14 cellular contexts compared by ENCODE assay signal in the genomic region with DNA sequence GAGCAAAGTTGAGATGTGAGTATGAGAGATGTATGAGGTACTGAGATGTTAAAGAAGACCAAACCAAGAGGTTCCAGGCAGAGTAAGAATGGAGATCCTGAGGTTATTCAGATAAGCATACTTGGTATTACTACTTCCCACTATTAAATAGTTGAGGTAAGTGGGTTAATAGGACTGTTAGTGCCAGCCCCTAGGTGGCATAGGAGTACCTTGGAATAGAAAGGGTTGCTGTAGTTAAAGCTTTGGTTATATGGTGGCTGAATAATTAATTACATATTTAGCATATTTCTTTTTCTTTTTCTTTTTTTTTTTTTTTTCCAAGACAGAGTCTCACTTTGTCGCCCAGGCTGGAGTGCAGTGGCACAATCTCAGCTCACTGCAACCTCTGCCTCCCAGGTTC.
DNase-seq lines count a peak whose midpoint lies in the region; ATAC-seq and TF ChIP-seq lines count a peak whose summit lies in the region.
"Had no signal": no experiment of that assay in that cellular context is flagged by ENCODE, and none has a peak within 500 bp of the region (broad histone marks: within the 10 kb centered on the region; RNA-seq: fewer than 3 reads in every experiment).

No MANE protein-coding gene starts in this region.

- no peaks in the 10 kb centered on the region for H4K20me1 ChIP-seq in OCI-LY3 (ENCODE audit: insufficient read depth, low read length)

- peak; percentile 62 for TF ChIP-seq CTCF in 22Rv1 (IDR thresholded peaks at IDR 0.05)
- peak; percentile 40 for TF ChIP-seq CTCF in OCI-LY3 (IDR thresholded peaks at IDR 0.05; ENCODE audit: low read depth, low read length)
- peak; percentile 80 for TF ChIP-seq CTCF in chondrocyte (IDR thresholded peaks at IDR 0.05)

- H3K27ac ChIP-seq in 22Rv1 (no peak overlapping the region), OCI-LY3 (ENCODE audit: low read length) (no peak overlapping the region)
- H3K27ac ChIP-seq: esophagus squamous epithelium had no signal

- H3K4me1 ChIP-seq in OCI-LY3 (ENCODE audit: low read length) = no peaks in the 10 kb centered on the region
- H3K4me1 ChIP-seq: esophagus squamous epithelium had no signal

- H3K4me2 ChIP-seq in OCI-LY3 (ENCODE audit: low read length) = no peak overlapping the region

- H3K27me3 ChIP-seq in OCI-LY3 (ENCODE audit: low read depth, low read length) = no peaks in the 10 kb centered on the region
- H3K27me3 ChIP-seq: esophagus squamous epithelium had no signal

- no peaks in the 10 kb centered on the region for H3K79me2 ChIP-seq in OCI-LY3 (ENCODE audit: low read length)

- peak; percentile 17 for DNase-seq in H4 (ENCODE audit: low spot score)
- DNase-seq in chondrocyte (ENCODE audit: low spot score) = no peak
- no peak for DNase-seq in activated CD8-positive, alpha-beta T cell treated with anti-CD3 and anti-CD28 coated beads, Interleukin-2, amount 10 ng/mL, durations not matched to agents 7 days and 5 days
- DNase-seq in stimulated activated CD4-positive, alpha-beta T cell treated with anti-CD3 and anti-CD28 coated beads, Interleukin-4, amount 100 ng/mL, for 24 hours = no peak
- no peak for DNase-seq in activated gamma-delta T cell treated with Interleukin-2 at 50 U/mL for 16 hours
- no peak for DNase-seq in amniotic stem cell (lab: John Stamatoyannopoulos, UW)
- DNase-seq: activated CD8-positive, alpha-beta memory T cell treated with anti-CD3 and anti-CD28 coated beads, Interleukin-2, amount 50 U/mL, for 4 hours; CD4-positive, CD25-positive, alpha-beta regulatory T cell; esophagus squamous epithelium; NCI-H2171 treated with DMSO at 0.1 percent for 48 hours; stimulated activated CD4-positive, alpha-beta T cell treated with anti-CD3 and anti-CD28 coated beads, Interleukin-2, amount 100 ng/mL, for 24 hours had no signal

- H3K36me3 Mint-ChIP-seq in chondrocyte (ENCODE audit: low read depth) = peaks cover 3% of the 10 kb centered on the region
- H3K36me3 Mint-ChIP-seq in activated CD8-positive, alpha-beta T cell treated with anti-CD3 and anti-CD28 coated beads, Interleukin-2, amount 10 ng/mL, durations not matched to agents 7 days and 5 days (ENCODE audit: low read depth) = no peaks in the 10 kb centered on the region
- H3K36me3 Mint-ChIP-seq: CD4-positive, CD25-positive, alpha-beta regulatory T cell had no signal

- no peaks in the 10 kb centered on the region for H3K9me3 ChIP-seq in OCI-LY3 (ENCODE audit: insufficient read depth, low read length)

- POLR2A ChIA-PET in activated CD8-positive, alpha-beta T cell treated with anti-CD3 and anti-CD28 coated beads, Interleukin-2, amount 10 ng/mL, durations not matched to agents 7 days and 5 days (lab: Charles Lee) = no interaction called here

- no peak overlapping the region for H3K9ac ChIP-seq in OCI-LY3 (ENCODE audit: low read length)

- H3K36me3 ChIP-seq in OCI-LY3 (replicated peaks; ENCODE audit: low read depth, low read length) = no peaks in the 10 kb centered on the region
- H3K36me3 ChIP-seq: esophagus squamous epithelium had no signal

- no peak overlapping the region for H2AFZ ChIP-seq in OCI-LY3 (ENCODE audit: low read depth, low read length)

- no peak overlapping the region for H3K27ac Mint-ChIP-seq in chondrocyte (ENCODE audit: unreplicated experiment)
- H3K27ac Mint-ChIP-seq in activated CD8-positive, alpha-beta T cell treated with anti-CD3 and anti-CD28 coated beads, Interleukin-2, amount 10 ng/mL, durations not matched to agents 7 days and 5 days = no peak overlapping the region
- H3K27ac Mint-ChIP-seq: CD4-positive, CD25-positive, alpha-beta regulatory T cell; T-helper 2 cell treated with Interferon-gamma antibody and Interleukin-4, amounts not matched to agents 5 μg/mL and 100 μg/mL, for 36 hours had no signal

- H3K27me3 Mint-ChIP-seq in chondrocyte (ENCODE audit: low read depth) = no peaks in the 10 kb centered on the region
- no peaks in the 10 kb centered on the region for H3K27me3 Mint-ChIP-seq in activated CD8-positive, alpha-beta T cell treated with anti-CD3 and anti-CD28 coated beads, Interleukin-2, amount 10 ng/mL, durations not matched to agents 7 days and 5 days (ENCODE audit: low read depth)
- H3K27me3 Mint-ChIP-seq: CD4-positive, CD25-positive, alpha-beta regulatory T cell had no signal

- H3K4me3 Mint-ChIP-seq in chondrocyte (ENCODE audit: unreplicated experiment) = no peak overlapping the region
- no peak overlapping the region for H3K4me3 Mint-ChIP-seq in activated CD8-positive, alpha-beta T cell treated with anti-CD3 and anti-CD28 coated beads, Interleukin-2, amount 10 ng/mL, durations not matched to agents 7 days and 5 days
- H3K4me3 Mint-ChIP-seq: CD4-positive, CD25-positive, alpha-beta regulatory T cell; T-helper 2 cell treated with Interferon-gamma antibody and Interleukin-4, amounts not matched to agents 5 μg/mL and 100 μg/mL, for 36 hours had no signal

- no peak for ATAC-seq in activated CD8-positive, alpha-beta T cell treated with anti-CD3 and anti-CD28 coated beads, Interleukin-2, amount 10 ng/mL, durations not matched to agents 7 days and 5 days

- H3K4me1 Mint-ChIP-seq in chondrocyte (ENCODE audit: low read depth) = no peaks in the 10 kb centered on the region
- no peaks in the 10 kb centered on the region for H3K4me1 Mint-ChIP-seq in activated CD8-positive, alpha-beta T cell treated with anti-CD3 and anti-CD28 coated beads, Interleukin-2, amount 10 ng/mL, durations not matched to agents 7 days and 5 days (ENCODE audit: low read depth)
- H3K4me1 Mint-ChIP-seq: CD4-positive, CD25-positive, alpha-beta regulatory T cell had no signal

- H3K9me3 Mint-ChIP-seq in chondrocyte (ENCODE audit: low read depth) = peaks cover 18% of the 10 kb centered on the region
- peaks cover 9% of the 10 kb centered on the region for H3K9me3 Mint-ChIP-seq in activated CD8-positive, alpha-beta T cell treated with anti-CD3 and anti-CD28 coated beads, Interleukin-2, amount 10 ng/mL, durations not matched to agents 7 days and 5 days (ENCODE audit: insufficient read depth)

- no peak overlapping the region for H3K4me3 ChIP-seq in OCI-LY3 (ENCODE audit: low read length)
- H3K4me3 ChIP-seq: esophagus squamous epithelium had no signal

- CTCF ChIA-PET in activated CD8-positive, alpha-beta T cell treated with anti-CD3 and anti-CD28 coated beads, Interleukin-2, amount 10 ng/mL, durations not matched to agents 7 days and 5 days (lab: Charles Lee) = no interaction called here
